Comparison of ENCODE assay signal across 9 cellular contexts in genomic region chr12:6792522-6793201, GRCh38. TPM values are rescaled to one million over a fixed set of nuclear protein-coding genes. Genes with fewer than 3 reads are reported as not detected.
DNase-seq lines count a peak whose midpoint lies in the region; ATAC-seq, FAIRE-seq and TF ChIP-seq lines count a peak whose summit lies in the region.
"Had no signal": no experiment of that assay in that cellular context is flagged by ENCODE, and none has a peak within 500 bp of the region (broad histone marks: within the 10 kb centered on the region; RNA-seq: fewer than 3 reads in every experiment).

No MANE protein-coding gene starts in this region.

- H3K9me3 Mint-ChIP-seq in neural crest cell, result no peaks in the 10 kb centered on the region

- no peak for FAIRE-seq in HTR-8/SVneo (lab: Jason Lieb, UNC)

- peak overlapping the region; percentile 97 for H3K27ac Mint-ChIP-seq in neural crest cell (ENCODE audit: unreplicated experiment)

- peaks cover 31% of the 10 kb centered on the region for H3K4me1 Mint-ChIP-seq in neural crest cell

- peak; percentile 45 for DNase-seq in GM10266 (ENCODE audit: extremely low spot score)
- DNase-seq in SIG-M5 (lab: John Stamatoyannopoulos, UW), result peak; percentile 22
- no peak for DNase-seq in choroid plexus epithelial cell (ENCODE audit: low read depth)
- DNase-seq in neural crest cell (ENCODE audit: low read depth, low spot score), result peak; percentile 33
- DNase-seq in HTR-8/SVneo (ENCODE audit: insufficient read length, low spot score), result no peak
- DNase-seq in NCI-H69 (lab: John Stamatoyannopoulos, UW), result no peak
- DNase-seq in GM03348 (ENCODE audit: low spot score), result no peak

- H3K4me3 ChIP-seq in choroid plexus epithelial cell (ENCODE audit: low read depth, low read length), result peak overlapping the region; percentile 6

- peak overlapping the region; percentile 1 for H3K4me3 Mint-ChIP-seq in neural crest cell

- H3K36me3 Mint-ChIP-seq in neural crest cell (ENCODE audit: low read depth), result no peaks in the 10 kb centered on the region

- no peak for TF ChIP-seq CTCF in GM10266 (IDR thresholded peaks at IDR 0.05; ENCODE audit: control insufficient read depth, insufficient read depth, low read depth, missing control alignments)
- TF ChIP-seq CTCF in choroid plexus epithelial cell (conservative IDR thresholded peaks at IDR 0.05; ENCODE audit: low read depth, low read length), result no peak
- no peak for TF ChIP-seq CTCF in neural crest cell (conservative IDR thresholded peaks at IDR 0.05)

- no peak for ATAC-seq in GM21390 (IDR thresholded peaks at IDR 0.05; ENCODE audit: unreplicated experiment)
- ATAC-seq: HCT116 had no signal

- H3K27me3 Mint-ChIP-seq in neural crest cell (ENCODE audit: low read depth), result no peaks in the 10 kb centered on the region

RNA-seq across cellular contexts. Expression of gene CD4, which starts 3.3 kb away (rescaled TPM):
- total RNA-seq in neural crest cell, result 3.8 and 4.1 TPM in 2 replicates

RNA-seq across cellular contexts. Expression of gene LAG3, which starts 20.3 kb away (rescaled TPM):
- total RNA-seq in neural crest cell, result 4.7 and 4.9 TPM in 2 replicates

RNA-seq across cellular contexts. Expression of gene PTMS, which starts 26.5 kb away (rescaled TPM):
- total RNA-seq in neural crest cell, result 629 and 669 TPM in 2 replicates

RNA-seq across cellular contexts. Expression of gene GPR162, which starts 29.0 kb away (rescaled TPM):
- total RNA-seq in neural crest cell, result 16.4 and 17.4 TPM in 2 replicates

RNA-seq across cellular contexts. Expression of gene P3H3, which starts 35.5 kb away (rescaled TPM):
- total RNA-seq in neural crest cell, result 47.4 and 52.7 TPM in 2 replicates

Comparison
In these comparisons a context has a peak if more than half of its experiments do, and no peak if none do; other contexts are left out.
1. DNase-seq: peak in GM10266 (single experiment), SIG-M5 (single experiment) and neural crest cell (single experiment); none in choroid plexus epithelial cell (single experiment), HTR-8/SVneo (single experiment), NCI-H69 (single experiment) and GM03348 (single experiment).